Comparison of ENCODE assay signal across 12 cellular contexts in genomic region chr15:64850778-64851502, GRCh38. TPM values are rescaled to one million over a fixed set of nuclear protein-coding genes. Genes with fewer than 3 reads are reported as not detected.
A peak's percentile ranks its signal among the peaks of the same experiment; 100 is the strongest.
DNase-seq lines count a peak whose midpoint lies in the region; ATAC-seq and TF ChIP-seq lines count a peak whose summit lies in the region.
"Had no signal": no experiment of that assay in that cellular context is flagged by ENCODE, and none has a peak within 500 bp of the region (broad histone marks: within the 10 kb centered on the region; RNA-seq: fewer than 3 reads in every experiment).

No MANE protein-coding gene starts in this region.

- H3K27ac ChIP-seq in GM23338 (ENCODE audit: low read depth) (peak overlapping the region; percentile 42), lower lobe of right lung (peak overlapping the region; percentile 64), adrenal gland (peak overlapping the region in 2 of 5 donors; percentile 57 to 87)

- H3F3A ChIP-seq in GM23338 (replicated peaks; ENCODE audit: low read depth), result peaks cover 25% of the 10 kb centered on the region

- H2AFZ ChIP-seq in GM23338, result no peak overlapping the region

- H3K27me3 ChIP-seq in GM23338 (ENCODE audit: insufficient read depth), result no peaks in the 10 kb centered on the region
- no peaks in the 10 kb centered on the region for H3K27me3 ChIP-seq in adipocyte (replicated peaks; ENCODE audit: control insufficient read depth, insufficient read depth, low read length)
- no peaks in the 10 kb centered on the region for H3K27me3 ChIP-seq in lower lobe of right lung (ENCODE audit: low read depth)
- no peaks in the 10 kb centered on the region for H3K27me3 ChIP-seq in adrenal gland

- H4K20me1 ChIP-seq in GM23338 (replicated peaks; ENCODE audit: insufficient read depth), result peaks cover 57% of the 10 kb centered on the region

- no peaks in the 10 kb centered on the region for H3K9me2 ChIP-seq in GM23338 (ENCODE audit: insufficient read depth)

- H3K9me3 ChIP-seq in adipocyte (ENCODE audit: control insufficient read depth, low read length) (no peaks in the 10 kb centered on the region), lower lobe of right lung (no peaks in the 10 kb centered on the region), adrenal gland (replicated peaks in 1 of 3) (no peaks in the 10 kb centered on the region)

- ATAC-seq in GM23338 (peak; percentile 24), lower lobe of right lung (peak; percentile 3 to 28)
- no peak for ATAC-seq in stimulated activated memory B cell treated with anti-CD40 and anti-IgM and Interleukin-4, amounts not matched to agents 10 μg/mL and 1 μg/mL and 100 μg/mL, for 72 hours
- ATAC-seq: GM12878 had no signal

- H3K4me2 ChIP-seq in GM23338, result peak overlapping the region; percentile 46

- H3K36me3 Mint-ChIP-seq in GM23338 (ENCODE audit: low read depth), result peaks cover 58% of the 10 kb centered on the region
- peaks cover 49% of the 10 kb centered on the region for H3K36me3 Mint-ChIP-seq in stimulated activated memory B cell treated with anti-CD40 and anti-IgM and Interleukin-4, amounts not matched to agents 10 μg/mL and 1 μg/mL and 100 μg/mL, for 72 hours

- peaks cover 48% of the 10 kb centered on the region for H3K4me1 Mint-ChIP-seq in GM23338
- peaks cover 70% of the 10 kb centered on the region for H3K4me1 Mint-ChIP-seq in stimulated activated memory B cell treated with anti-CD40 and anti-IgM and Interleukin-4, amounts not matched to agents 10 μg/mL and 1 μg/mL and 100 μg/mL, for 72 hours

- peaks cover 17% of the 10 kb centered on the region; the same call in 1 of the 2 replicates for H3K36me3 ChIP-seq in GM23338 (ENCODE audit: insufficient read depth)
- peaks cover 75% of the 10 kb centered on the region for H3K36me3 ChIP-seq in adipocyte (ENCODE audit: control insufficient read depth, insufficient read depth, low read length, severe bottlenecking)
- peaks cover 69% of the 10 kb centered on the region for H3K36me3 ChIP-seq in lower lobe of right lung
- H3K36me3 ChIP-seq in adrenal gland (replicated peaks in 1 of 2), result peaks cover 0 to 62% of the 10 kb centered on the region in 2 donors

- intact Hi-C loops in lower lobe of right lung (cut with DNase I), result no loop called here
- intact Hi-C loops in adrenal gland (cut with DNase I), result no loop called here

- DNase-seq in GM23338 (ENCODE audit: low spot score) (no peak), adipocyte (ENCODE audit: low read depth) (no peak), lower lobe of right lung (no peak), adrenal gland (no peak), NOMO-1 (lab: John Stamatoyannopoulos, UW; ENCODE audit: unreplicated experiment in 2 of 2) (no peak), activated gamma-delta T cell treated with Interleukin-2 at 50 U/mL for 16 hours (no peak)
- no peak for DNase-seq in activated CD4-positive, alpha-beta T cell treated with anti-CD3 and anti-CD28 coated beads, Interleukin-2, amount 50 U/mL, for 4 hours
- DNase-seq: activated CD4-positive, alpha-beta T cell treated with anti-CD3 and anti-CD28 coated beads for 1 hour; activated gamma-delta T cell had no signal

- H3K4me3 ChIP-seq in GM23338 (0 out of 2 replicates have a peak overlapping the region, but pooled peaks have one; percentile 18), adipocyte (ENCODE audit: low read length) (peak overlapping the region; percentile 56), lower lobe of right lung (no peak overlapping the region), adrenal gland (no peak overlapping the region)
- H3K4me3 ChIP-seq: GM12878 had no signal

- H3K9ac ChIP-seq in adipocyte (ENCODE audit: low read length), result peak overlapping the region; percentile 84

- peaks cover 40% of the 10 kb centered on the region for H3K4me1 ChIP-seq in GM23338 (ENCODE audit: insufficient read depth)
- peaks cover 73% of the 10 kb centered on the region for H3K4me1 ChIP-seq in adipocyte (ENCODE audit: control insufficient read depth, insufficient read depth, low read length)
- H3K4me1 ChIP-seq in lower lobe of right lung, result peaks cover 99% of the 10 kb centered on the region
- peaks cover 7 to 71% of the 10 kb centered on the region in 2 donors for H3K4me1 ChIP-seq in adrenal gland (replicated peaks in 1 of 2)

- WGBS in adrenal gland, 4 donors, result 75 to 85% (median 85%) methylated on average over 4 of the region's 4 CpGs

- no peak overlapping the region; the same call in 1 of the 2 replicates for H3K27ac Mint-ChIP-seq in GM23338
- H3K27ac Mint-ChIP-seq in stimulated activated memory B cell treated with anti-CD40 and anti-IgM and Interleukin-4, amounts not matched to agents 10 μg/mL and 1 μg/mL and 100 μg/mL, for 72 hours, result peak overlapping the region; percentile 1

- peaks cover 76% of the 10 kb centered on the region for H3K79me2 ChIP-seq in GM23338 (replicated peaks; ENCODE audit: insufficient read depth)

- H3K4me3 Mint-ChIP-seq in GM23338, result peak overlapping the region; percentile 20; the same call in 1 of the 3 replicates
- no peak overlapping the region for H3K4me3 Mint-ChIP-seq in stimulated activated memory B cell treated with anti-CD40 and anti-IgM and Interleukin-4, amounts not matched to agents 10 μg/mL and 1 μg/mL and 100 μg/mL, for 72 hours
- H3K4me3 Mint-ChIP-seq: mesothelial cell of epicardium had no signal

- H3K27me3 Mint-ChIP-seq in GM23338 (ENCODE audit: insufficient read depth, low read depth, poor library complexity), result peaks cover 7% of the 10 kb centered on the region
- H3K27me3 Mint-ChIP-seq in stimulated activated memory B cell treated with anti-CD40 and anti-IgM and Interleukin-4, amounts not matched to agents 10 μg/mL and 1 μg/mL and 100 μg/mL, for 72 hours, result no peaks in the 10 kb centered on the region

- no peak for TF ChIP-seq POLR2A in adrenal gland (IDR thresholded peaks at IDR 0.05)

- H3K9me3 Mint-ChIP-seq in GM23338, result no peaks in the 10 kb centered on the region
- no peaks in the 10 kb centered on the region for H3K9me3 Mint-ChIP-seq in stimulated activated memory B cell treated with anti-CD40 and anti-IgM and Interleukin-4, amounts not matched to agents 10 μg/mL and 1 μg/mL and 100 μg/mL, for 72 hours
- H3K9me3 Mint-ChIP-seq: mesothelial cell of epicardium had no signal

- TF ChIP-seq CTCF in GM23338 (conservative IDR thresholded peaks at IDR 0.05; ENCODE audit: low read depth in 2 of 2), result no peak
- no peak for TF ChIP-seq CTCF in lower lobe of right lung (IDR thresholded peaks at IDR 0.05)
- no peak for TF ChIP-seq CTCF in adrenal gland (IDR thresholded peaks at IDR 0.05)

TF ChIP-seq in GM23338, 12 proteins besides CTCF, POLR2A, EP300 and RAD21:
- TF ChIP-seq ZNF114 (CRISPR knock-in tag; IDR thresholded peaks at IDR 0.05) (no peak), ZNF331 (CRISPR knock-in tag; IDR thresholded peaks at IDR 0.05; ENCODE audit: low read depth) (no peak), ETS1 (IDR thresholded peaks at IDR 0.05) (no peak), STAT1 (IDR thresholded peaks at IDR 0.05; ENCODE audit: unreplicated experiment) (no peak), EZH2 (IDR thresholded peaks at IDR 0.05; ENCODE audit: low read depth, unreplicated experiment) (no peak)

RNA-seq across cellular contexts. Expression of gene PLEKHO2, which starts 9.2 kb away (rescaled TPM):
- total RNA-seq in GM23338 (2014; rRNA removed; shearing (Covaris generic)), result 27.8 and 29.4 TPM in 2 replicates
- 9.0 TPM in 2 replicates for polyA plus RNA-seq in GM23338 (2016; fragmentation: Nextera tagmentation; extraction: Ambion mirVana)
- total RNA-seq in lower lobe of right lung, result 68.3 TPM
- 10 to 100 TPM; 31.3 to 62.9 (median 50.3) TPM for total RNA-seq in adrenal gland
- 10 to 100 TPM; 20.4 to 49.3 (median 33.7) TPM for polyA plus RNA-seq in adrenal gland

RNA-seq across cellular contexts. Expression of gene PIF1, which starts 25.5 kb away (rescaled TPM):
- total RNA-seq in GM23338 (2014; rRNA removed; shearing (Covaris generic)), result 193 and 200 TPM in 2 replicates
- polyA plus RNA-seq in GM23338 (2016; fragmentation: Nextera tagmentation; extraction: Ambion mirVana) (106 and 116 TPM in 2 replicates), adrenal gland (1 to 10 TPM in 2 of 3 donors, under 1 TPM in 1; 0.33 to 6.0 (median 3.0) TPM)
- total RNA-seq in lower lobe of right lung (1.4 TPM), adrenal gland (1 to 10 TPM in 5 of 8 donors, under 1 TPM in 3; 0.26 to 3.8 (median 1.7) TPM)

Comparison
In these comparisons a context has a peak if more than half of its experiments do, and no peak if none do; other contexts are left out.
1. H3K4me3 ChIP-seq: peak in GM23338 (single experiment) and adipocyte (single experiment); none in lower lobe of right lung (single experiment) and adrenal gland (0 of 4).
2. RNA of gene PIF1, which starts 25.5 kb away (total RNA-seq): 193 to 200 TPM in GM23338; 0.26 to 3.8 TPM in adrenal gland and 1.4 TPM in lower lobe of right lung (single experiment); every median in the first group is over 10 times any median in the second.